Comparison of ENCODE assay signal across 10 cellular contexts in genomic region chr4:128228778-128229457, GRCh38. TPM values are rescaled to one million over a fixed set of nuclear protein-coding genes. Genes with fewer than 3 reads are reported as not detected.
A peak's percentile ranks its signal among the peaks of the same experiment; 100 is the strongest.
DNase-seq lines count a peak whose midpoint lies in the region; ATAC-seq and TF ChIP-seq lines count a peak whose summit lies in the region.
"Had no signal": no experiment of that assay in that cellular context is flagged by ENCODE, and none has a peak within 500 bp of the region (broad histone marks: within the 10 kb centered on the region; RNA-seq: fewer than 3 reads in every experiment).

No MANE protein-coding gene starts in this region.

- no peak for TF ChIP-seq CTCF in breast epithelium (IDR thresholded peaks at IDR 0.05)
- TF ChIP-seq CTCF in mammary epithelial cell (conservative IDR thresholded peaks at IDR 0.05 in 1 of 2, IDR thresholded peaks at IDR 0.05 in 1 of 2; ENCODE audit: extremely low read depth in 1 of 2, insufficient read depth in 1 of 2, low read depth in 1 of 2, low read length in 2 of 2), result no peak
- no peak for TF ChIP-seq CTCF in RWPE2 (IDR thresholded peaks at IDR 0.05; ENCODE audit: poor library complexity, severe bottlenecking)
- no peak for TF ChIP-seq CTCF in type B pancreatic cell (conservative IDR thresholded peaks at IDR 0.05)

- H3K4me1 ChIP-seq in breast epithelium, result no peaks in the 10 kb centered on the region
- peaks cover 8% of the 10 kb centered on the region for H3K4me1 ChIP-seq in mammary epithelial cell (ENCODE audit: insufficient read depth, low read length)
- H3K4me1 ChIP-seq in RWPE2 (ENCODE audit: insufficient read depth, poor library complexity, severe bottlenecking), result peaks cover 11% of the 10 kb centered on the region

- no peaks in the 10 kb centered on the region for H3K79me2 ChIP-seq in mammary epithelial cell (ENCODE audit: insufficient read depth, low read length)

- H3K4me3 ChIP-seq in breast epithelium (no peak overlapping the region), mammary epithelial cell (replicated peaks in 1 of 3; ENCODE audit: insufficient read depth in 1 of 3, low read depth in 2 of 3, low read length in 3 of 3) (no peak overlapping the region), RWPE2 (ENCODE audit: severe bottlenecking) (no peak overlapping the region)

- peaks cover 27% of the 10 kb centered on the region for H3K4me1 Mint-ChIP-seq in type B pancreatic cell (ENCODE audit: unreplicated experiment)

- in situ Hi-C loops in mammary epithelial cell (cut with MboI; ENCODE audit: low sequenced_read_pairs in 2 of 2), result no loop called here

- H2AFZ ChIP-seq in mammary epithelial cell (ENCODE audit: low read depth, low read length), result no peak overlapping the region

- H3K4me2 ChIP-seq in mammary epithelial cell (ENCODE audit: insufficient read depth, low read depth, low read length), result no peak overlapping the region

- DNase-seq in breast epithelium (ENCODE audit: low spot score in 2 of 2), result no peak
- no peak for DNase-seq in mammary epithelial cell
- DNase-seq in RWPE2 (ENCODE audit: low spot score), result no peak
- peak; percentile 54 for DNase-seq in fibroblast of peridontal ligament (ENCODE audit: extremely low read depth)
- DNase-seq in type B pancreatic cell (ENCODE audit: extremely low spot score, unreplicated experiment), result no peak
- DNase-seq in nucleus accumbens (lab: John Stamatoyannopoulos, UW), result no peak
- no peak for DNase-seq in pons (ENCODE audit: low spot score)
- DNase-seq in stimulated activated CD4-positive, alpha-beta T cell treated with anti-CD3 and anti-CD28 coated beads, Interleukin-2, amount 100 ng/mL, for 24 hours, result no peak
- DNase-seq: aorta had no signal

- H3K27me3 Mint-ChIP-seq in type B pancreatic cell, result no peaks in the 10 kb centered on the region

- no peak for TF ChIP-seq POLR2A in breast epithelium (IDR thresholded peaks at IDR 0.05)

- H3K27ac ChIP-seq in breast epithelium, result peak overlapping the region; percentile 56 to 64
- H3K27ac ChIP-seq in mammary epithelial cell (ENCODE audit: insufficient read depth, low read depth, low read length), result no peak overlapping the region
- H3K27ac ChIP-seq in RWPE2 (ENCODE audit: poor library complexity, severe bottlenecking), result no peak overlapping the region

- H3K9ac ChIP-seq in mammary epithelial cell (ENCODE audit: insufficient read depth, low read length), result no peak overlapping the region

- WGBS in mammary epithelial cell (ENCODE audit: low coverage, missing lambda C conversion rate), result 56% methylated on average over 3 of the region's 3 CpGs

- peaks cover 8% of the 10 kb centered on the region for H3K9me3 Mint-ChIP-seq in type B pancreatic cell

- CTCF ChIA-PET in mammary epithelial cell (lab: Charles Lee; ENCODE audit: low non-redundant PET), result no interaction called here

- BruUV-seq in mammary epithelial cell (replicated peaks; lab: Mats Ljungman, UMichigan), result no TSS peak

- H3K27me3 ChIP-seq in breast epithelium, result no peaks in the 10 kb centered on the region
- H3K27me3 ChIP-seq in mammary epithelial cell (ENCODE audit: insufficient read depth, low read length), result no peaks in the 10 kb centered on the region
- H3K27me3 ChIP-seq in RWPE2 (ENCODE audit: insufficient read depth, poor library complexity, severe bottlenecking), result no peaks in the 10 kb centered on the region

- H3K27ac Mint-ChIP-seq in type B pancreatic cell, result peak overlapping the region; percentile 79
- H3K27ac Mint-ChIP-seq: WTC11 had no signal

- no peaks in the 10 kb centered on the region for H4K20me1 ChIP-seq in mammary epithelial cell (ENCODE audit: insufficient read depth, low read length)

- intact Hi-C loops in breast epithelium (cut with DNase I; ENCODE audit: low total_unique reads) (no loop called here), mammary epithelial cell (cut with micrococcal nuclease) (loop anchor here (1.0 kb wide), 1 partner anchor 12 kb away; no protein-coding TSS in a partner anchor)

- H3K36me3 ChIP-seq in breast epithelium (no peaks in the 10 kb centered on the region), mammary epithelial cell (ENCODE audit: insufficient read depth, low read length) (no peaks in the 10 kb centered on the region), RWPE2 (ENCODE audit: low read depth) (no peaks in the 10 kb centered on the region)

- no peaks in the 10 kb centered on the region for H3K36me3 Mint-ChIP-seq in type B pancreatic cell
- H3K36me3 Mint-ChIP-seq: WTC11 had no signal

- H3K4me3 Mint-ChIP-seq in type B pancreatic cell, result peak overlapping the region; percentile 15
- H3K4me3 Mint-ChIP-seq: WTC11 had no signal

- dilution Hi-C loops in mammary epithelial cell (cut with HindIII; ENCODE audit: low sequenced_read_pairs), result no loop called here

- H3K9me3 ChIP-seq in breast epithelium (no peaks in the 10 kb centered on the region), mammary epithelial cell (replicated peaks; ENCODE audit: insufficient read depth, low read length) (no peaks in the 10 kb centered on the region), RWPE2 (ENCODE audit: severe bottlenecking) (no peaks in the 10 kb centered on the region)

- ATAC-seq in RWPE2 (ENCODE audit: low read depth), result peak; percentile 33; the same call in 2 of the 3 replicates
- ATAC-seq: WTC11 had no signal

RNA-seq across cellular contexts. Expression of gene PGRMC2, which starts 58.7 kb away (rescaled TPM):
- total RNA-seq in breast epithelium, result 10 to 100 TPM; 34.7 to 51.2 (median 47.5) TPM
- total RNA-seq in mammary epithelial cell, result 10 to 100 TPM; 28.0 to 63.8 TPM
- polyA plus RNA-seq in mammary epithelial cell, result 10.7 TPM
- 12.3 TPM for polyA minus RNA-seq in mammary epithelial cell
- 78.1 and 89.0 TPM in 2 replicates for total RNA-seq in type B pancreatic cell (ENCODE audit: low replicate concordance)

Comparison
In these comparisons a context has a peak if more than half of its experiments do, and no peak if none do; other contexts are left out.
1. H3K27ac ChIP-seq: peak in breast epithelium (2 of 2); none in mammary epithelial cell (single experiment) and RWPE2 (single experiment).